Comparison of ENCODE assay signal across 11 cellular contexts in the genomic region with DNA sequence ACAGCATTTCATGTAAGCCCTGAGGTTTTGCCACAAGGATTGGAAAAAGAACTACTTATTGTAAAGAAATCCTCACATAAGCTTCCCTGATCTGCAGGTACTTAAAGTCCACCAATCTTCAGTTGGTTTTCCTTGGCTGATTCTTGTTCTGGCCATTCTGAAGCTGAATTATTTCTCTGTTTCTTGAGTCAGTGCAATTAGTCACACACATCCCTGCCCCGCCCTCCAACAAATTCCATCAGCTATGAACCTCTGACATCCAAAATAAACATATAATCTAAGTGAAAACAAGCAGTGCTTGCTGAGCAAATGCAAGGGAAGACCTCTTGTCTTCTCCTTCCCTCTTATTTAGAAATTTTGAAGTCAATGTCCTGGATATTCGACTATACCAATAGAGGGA. TPM values are rescaled to one million over a fixed set of nuclear protein-coding genes. Genes with fewer than 3 reads are reported as not detected.
A peak's percentile ranks its signal among the peaks of the same experiment; 100 is the strongest.
DNase-seq lines count a peak whose midpoint lies in the region; ATAC-seq lines count a peak whose summit lies in the region.
"Had no signal": no experiment of that assay in that cellular context is flagged by ENCODE, and none has a peak within 500 bp of the region (broad histone marks: within the 10 kb centered on the region; RNA-seq: fewer than 3 reads in every experiment).

No MANE protein-coding gene starts in this region.

- no peaks in the 10 kb centered on the region for H3K9me3 Mint-ChIP-seq in CD4-positive, CD25-positive, alpha-beta regulatory T cell
- H3K9me3 Mint-ChIP-seq: activated naive CD8-positive, alpha-beta T cell treated with anti-CD3 and anti-CD28 coated beads, Interleukin-2, amount 10 ng/mL, durations not matched to agents 7 days and 5 days had no signal

- H3K4me1 Mint-ChIP-seq in CD4-positive, CD25-positive, alpha-beta regulatory T cell: peaks cover 23 to 69% (median 33%) of the 10 kb centered on the region in 4 donors

- H3K27me3 ChIP-seq in CD4-positive, CD25-positive, alpha-beta regulatory T cell (ENCODE audit: control insufficient read depth, insufficient read depth, low read length): peaks cover 2% of the 10 kb centered on the region

- peak overlapping the region in 2 of 4 donors; percentile 31 to 34 for H3K4me3 Mint-ChIP-seq in CD4-positive, CD25-positive, alpha-beta regulatory T cell

- peaks cover 10% of the 10 kb centered on the region for H3K36me3 Mint-ChIP-seq in CD4-positive, CD25-positive, alpha-beta regulatory T cell

- no peak for DNase-seq in CD4-positive, CD25-positive, alpha-beta regulatory T cell
- DNase-seq in HT1080 (ENCODE audit: low read depth) (peak; percentile 75), amniotic stem cell (lab: John Stamatoyannopoulos, UW) (peak; percentile 46), iris pigment epithelial cell (ENCODE audit: low read depth) (peak; percentile 86), middle frontal gyrus (ENCODE audit: extremely low spot score, low spot score) (no peak), NCI-H345 (lab: John Stamatoyannopoulos, UW) (no peak)
- DNase-seq in stimulated activated CD4-positive, alpha-beta T cell treated with anti-CD3 and anti-CD28 coated beads, Interleukin-12 subunit alpha, Interleukin-12 subunit beta, amount 100 ng/mL, for 4 hours: no peak
- DNase-seq: activated naive CD8-positive, alpha-beta T cell treated with anti-CD3 and anti-CD28 coated beads, Interleukin-2, amount 10 ng/mL, durations not matched to agents 7 days and 5 days; NCI-H146 had no signal

- ATAC-seq in CD4-positive, CD25-positive, alpha-beta regulatory T cell (ENCODE audit: low read depth in 2 of 2): no peak
- ATAC-seq in GM21529 (IDR thresholded peaks at IDR 0.05; ENCODE audit: unreplicated experiment): no peak

- peak overlapping the region; percentile 0 to 90 (median 90) for H3K27ac Mint-ChIP-seq in CD4-positive, CD25-positive, alpha-beta regulatory T cell

- peak overlapping the region; percentile 56 for H3K4me3 ChIP-seq in CD4-positive, CD25-positive, alpha-beta regulatory T cell (ENCODE audit: low read depth, low read length)

- peak overlapping the region; percentile 79 for H3K27ac ChIP-seq in CD4-positive, CD25-positive, alpha-beta regulatory T cell (ENCODE audit: insufficient read depth, low read length, poor library complexity, severe bottlenecking)

- H3K4me1 ChIP-seq in CD4-positive, CD25-positive, alpha-beta regulatory T cell (ENCODE audit: control insufficient read depth, insufficient read depth, low read length, poor library complexity, severe bottlenecking): peaks cover 22% of the 10 kb centered on the region

- peaks cover 8% of the 10 kb centered on the region for H3K27me3 Mint-ChIP-seq in CD4-positive, CD25-positive, alpha-beta regulatory T cell
- H3K27me3 Mint-ChIP-seq: activated naive CD8-positive, alpha-beta T cell treated with anti-CD3 and anti-CD28 coated beads, Interleukin-2, amount 10 ng/mL, durations not matched to agents 7 days and 5 days had no signal

- no peaks in the 10 kb centered on the region for H3K9me3 ChIP-seq in CD4-positive, CD25-positive, alpha-beta regulatory T cell (ENCODE audit: control insufficient read depth in 2 of 2, low read length in 2 of 2)

- peaks cover 24% of the 10 kb centered on the region for H3K36me3 ChIP-seq in CD4-positive, CD25-positive, alpha-beta regulatory T cell (ENCODE audit: control insufficient read depth, insufficient read depth, low read length)

RNA-seq across cellular contexts. Expression of a gene that starts 8.2 kb away (rescaled TPM):
- 0.20 TPM for total RNA-seq in CD4-positive, CD25-positive, alpha-beta regulatory T cell
- not detected for polyA plus RNA-seq in CD4-positive, CD25-positive, alpha-beta regulatory T cell
- total RNA-seq in HT1080 (2014; rRNA removed; shearing (Covaris generic)): not detected in 2 replicates
- 0.07 TPM in 1 of 2 replicates, not detected in the other for polyA plus RNA-seq in HT1080 (2015; cell fraction: cytosol; rRNA removed)
- 0.09 TPM in 1 of 2 replicates, not detected in the other for polyA plus RNA-seq in HT1080 (2015; cell fraction: nucleus; rRNA removed)
- total RNA-seq: activated naive CD8-positive, alpha-beta T cell treated with anti-CD3 and anti-CD28 coated beads, Interleukin-2, amount 10 ng/mL, durations not matched to agents 7 days and 5 days; G401 had no signal

RNA-seq across cellular contexts. Expression of a gene that starts 12.4 kb away (rescaled TPM):
- 132 TPM for total RNA-seq in CD4-positive, CD25-positive, alpha-beta regulatory T cell
- polyA plus RNA-seq in CD4-positive, CD25-positive, alpha-beta regulatory T cell: 10 to 100 TPM; 18.9 to 31.4 (median 20.2) TPM
- total RNA-seq in HT1080 (2014; rRNA removed; shearing (Covaris generic)): 24.0 and 32.8 TPM in 2 replicates
- polyA plus RNA-seq in HT1080 (2015; cell fraction: cytosol; rRNA removed): 25.3 and 29.3 TPM in 2 replicates
- polyA plus RNA-seq in HT1080 (2015; cell fraction: nucleus; rRNA removed): 162 and 179 TPM in 2 replicates

RNA-seq across cellular contexts. Expression of a gene that starts 42.0 kb away (rescaled TPM):
- total RNA-seq in CD4-positive, CD25-positive, alpha-beta regulatory T cell: 71.8 TPM
- polyA plus RNA-seq in CD4-positive, CD25-positive, alpha-beta regulatory T cell: 10 to 100 TPM; 43.5 to 56.3 (median 53.2) TPM
- 20.5 and 22.2 TPM in 2 replicates for total RNA-seq in HT1080 (2014; rRNA removed; shearing (Covaris generic))
- 34.0 and 40.0 TPM in 2 replicates for polyA plus RNA-seq in HT1080 (2015; cell fraction: cytosol; rRNA removed)
- 73.3 and 77.3 TPM in 2 replicates for polyA plus RNA-seq in HT1080 (2015; cell fraction: nucleus; rRNA removed)

RNA-seq across cellular contexts. Expression of a gene that starts 43.6 kb away (rescaled TPM):
- 7.8 TPM for total RNA-seq in CD4-positive, CD25-positive, alpha-beta regulatory T cell
- 10 to 100 TPM; 23.6 to 36.1 (median 29.8) TPM for polyA plus RNA-seq in CD4-positive, CD25-positive, alpha-beta regulatory T cell
- total RNA-seq in HT1080 (2014; rRNA removed; shearing (Covaris generic)): not detected in 2 replicates
- 0.07 TPM in 1 of 2 replicates, not detected in the other for polyA plus RNA-seq in HT1080 (2015; cell fraction: cytosol; rRNA removed)
- polyA plus RNA-seq in HT1080 (2015; cell fraction: nucleus; rRNA removed): not detected in 2 replicates
- total RNA-seq: G401 had no signal

Comparison
In these comparisons a context has a peak if more than half of its experiments do, and no peak if none do; other contexts are left out.
1. DNase-seq: peak in HT1080 (single experiment), amniotic stem cell (single experiment) and iris pigment epithelial cell (single experiment); none in CD4-positive, CD25-positive, alpha-beta regulatory T cell (0 of 3), stimulated activated CD4-positive, alpha-beta T cell treated with anti-CD3 and anti-CD28 coated beads, Interleukin-12 subunit alpha, Interleukin-12 subunit beta, amount 100 ng/mL, for 4 hours (single experiment), middle frontal gyrus (single experiment) and NCI-H345 (single experiment).